ENCODE assay signal across 24 cellular contexts in genomic region chrX:79078114-79078513, GRCh38.
"Had no signal": no experiment of that assay in that cellular context is flagged by ENCODE, and none has a peak within 500 bp of the region (broad histone marks: within the 10 kb centered on the region; RNA-seq: fewer than 3 reads in every experiment).

No MANE protein-coding gene starts in this region.

- H3K4me3 ChIP-seq: heart right ventricle, lower lobe of right lung, sigmoid colon, smooth muscle cell, testis, upper lobe of left lung had no signal

- H3K9me3 ChIP-seq: heart right ventricle, lower lobe of right lung, sigmoid colon, testis, upper lobe of left lung had no signal

- H3K9me3 Mint-ChIP-seq: activated T-cell treated with anti-CD3 and anti-CD28 coated beads, Interleukin-2, amount 50 U/mL, for 24 hours had no signal

- H3K4me3 Mint-ChIP-seq: activated CD4-positive, alpha-beta T cell treated with anti-CD3 and anti-CD28 coated beads, Interleukin-2, amount 10 ng/mL, durations not matched to agents 24 days and 14 days; activated CD8-positive, alpha-beta T cell treated with anti-CD3 and anti-CD28 coated beads, Interleukin-2, amount 10 ng/mL, durations not matched to agents 7 days and 5 days; activated T-cell treated with anti-CD3 and anti-CD28 coated beads, Interleukin-2, amount 50 U/mL, for 24 hours; naive thymus-derived CD8-positive, alpha-beta T cell; stimulated activated naive B cell treated with anti-CD40 and anti-IgM and Interleukin-4, amounts not matched to agents 10 μg/mL and 1 μg/mL and 100 μg/mL, for 72 hours had no signal

- H3K27me3 ChIP-seq: sigmoid colon, testis, upper lobe of left lung had no signal

- H3K27me3 Mint-ChIP-seq: activated CD4-positive, alpha-beta T cell treated with anti-CD3 and anti-CD28 coated beads, Interleukin-2, amount 10 ng/mL, durations not matched to agents 24 days and 14 days; naive thymus-derived CD8-positive, alpha-beta T cell; progenitor cell of endocrine pancreas; stimulated activated naive B cell treated with anti-CD40 and anti-IgM and Interleukin-4, amounts not matched to agents 10 μg/mL and 1 μg/mL and 100 μg/mL, for 72 hours had no signal

- H3K36me3 Mint-ChIP-seq: stimulated activated naive B cell treated with anti-CD40 and anti-IgM and Interleukin-4, amounts not matched to agents 10 μg/mL and 1 μg/mL and 100 μg/mL, for 72 hours had no signal

- ATAC-seq: activated CD8-positive, alpha-beta T cell treated with anti-CD3 and anti-CD28 coated beads, Interleukin-2, amount 10 ng/mL, durations not matched to agents 7 days and 5 days; heart right ventricle; left lobe of liver; lower lobe of right lung; naive thymus-derived CD8-positive, alpha-beta T cell; stimulated activated naive B cell treated with anti-CD40 and anti-IgM and Interleukin-4, amounts not matched to agents 10 μg/mL and 1 μg/mL and 100 μg/mL, for 72 hours had no signal

- H3K27ac ChIP-seq: heart right ventricle, lower lobe of right lung, sigmoid colon, testis, upper lobe of left lung had no signal

- DNase-seq: activated CD4-positive, alpha-beta T cell treated with anti-CD3 and anti-CD28 coated beads, Interleukin-2, amount 10 ng/mL, durations not matched to agents 24 days and 14 days; activated CD8-positive, alpha-beta T cell treated with anti-CD3 and anti-CD28 coated beads, Interleukin-2, amount 10 ng/mL, durations not matched to agents 7 days and 5 days; activated naive CD4-positive, alpha-beta T cell; activated T-cell treated with anti-CD3 and anti-CD28 coated beads, Interleukin-2, amount 50 U/mL, for 24 hours; amygdala; erythroblast; foreskin fibroblast; heart right ventricle; lower lobe of right lung; naive thymus-derived CD8-positive, alpha-beta T cell; retina; sigmoid colon; stimulated activated CD4-positive, alpha-beta T cell treated with anti-CD3 and anti-CD28 coated beads, Interleukin-2, amount 100 ng/mL, for 48 hours; stimulated activated CD8-positive, alpha-beta memory T cell treated with anti-CD3 and anti-CD28 coated beads, Interleukin-4, amount 100 ng/mL, for 48 hours; stimulated activated naive B cell treated with anti-CD40 and anti-IgM and Interleukin-4, amounts not matched to agents 10 μg/mL and 1 μg/mL and 100 μg/mL, for 72 hours; testis; upper lobe of left lung had no signal

- FAIRE-seq: bronchial epithelial cell, endometrium, keratinocyte had no signal

- H3K36me3 ChIP-seq: heart right ventricle, lower lobe of right lung, sigmoid colon, upper lobe of left lung had no signal

- H3K27ac Mint-ChIP-seq: activated CD4-positive, alpha-beta T cell treated with anti-CD3 and anti-CD28 coated beads, Interleukin-2, amount 10 ng/mL, durations not matched to agents 24 days and 14 days; activated CD8-positive, alpha-beta T cell treated with anti-CD3 and anti-CD28 coated beads, Interleukin-2, amount 10 ng/mL, durations not matched to agents 7 days and 5 days; activated T-cell treated with anti-CD3 and anti-CD28 coated beads, Interleukin-2, amount 50 U/mL, for 24 hours; activated T-helper 2 cell treated with anti-CD3 and anti-CD28 coated beads, Interferon-gamma antibody, Interleukin-2, Interleukin-4, amounts not matched to agents 10 μg/mL and 5 μg/mL and 100 μg/mL, durations not matched to agents 14 hours and 24 hours and 36 hours; progenitor cell of endocrine pancreas; stimulated activated naive B cell treated with anti-CD40 and anti-IgM and Interleukin-4, amounts not matched to agents 10 μg/mL and 1 μg/mL and 100 μg/mL, for 72 hours had no signal

- H3K4me1 ChIP-seq: lower lobe of right lung, sigmoid colon, testis, upper lobe of left lung had no signal
